In the genomic region with DNA sequence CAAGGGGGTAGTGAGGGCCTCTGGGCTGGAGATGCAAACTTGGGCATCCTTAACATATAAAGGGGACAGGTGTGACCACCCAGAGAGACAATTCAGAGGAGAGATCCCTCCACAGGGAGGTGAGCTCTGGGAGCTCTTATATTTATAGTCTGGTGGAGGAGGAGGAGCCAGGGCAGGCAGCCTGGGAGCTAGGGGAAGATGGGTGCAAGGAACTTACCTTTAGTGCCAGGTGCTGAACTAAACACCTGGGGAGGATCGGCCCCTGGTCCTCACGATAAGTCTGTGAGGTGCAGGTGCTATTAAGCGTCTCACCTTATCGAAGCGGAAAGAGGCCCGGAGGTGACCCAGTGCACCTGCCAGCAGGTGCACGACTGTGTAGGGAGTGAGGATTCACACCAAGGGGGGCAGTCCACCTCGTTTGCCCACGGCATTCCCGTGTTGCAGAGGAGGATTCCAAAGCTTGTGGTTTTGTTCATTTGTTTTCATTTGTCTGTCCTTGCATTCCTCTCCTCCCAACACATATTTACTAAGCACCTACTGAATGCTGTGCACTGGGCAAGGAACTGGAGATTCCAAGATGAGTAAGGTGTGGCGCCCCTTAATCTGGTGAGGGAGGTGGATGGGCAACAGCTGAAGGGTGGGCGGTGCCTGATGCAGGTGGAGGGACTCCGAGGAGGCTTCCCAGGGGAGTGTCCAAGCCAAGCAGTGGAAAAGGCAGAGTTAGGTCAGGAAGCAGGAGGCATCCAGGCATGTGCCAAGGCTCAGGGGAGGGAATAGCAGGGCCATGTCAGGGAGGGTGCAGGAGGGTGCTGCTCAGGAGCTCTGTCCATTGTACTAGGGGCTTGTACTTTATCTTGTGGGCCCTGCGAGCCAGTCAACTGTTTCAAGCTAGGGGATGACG, we compare ENCODE assay signal across 12 cellular contexts. TPM values are rescaled to one million over a fixed set of nuclear protein-coding genes. Genes with fewer than 3 reads are reported as not detected.
A peak's percentile ranks its signal among the peaks of the same experiment; 100 is the strongest.
DNase-seq lines count a peak whose midpoint lies in the region; ATAC-seq and TF ChIP-seq lines count a peak whose summit lies in the region.
"Had no signal": no experiment of that assay in that cellular context is flagged by ENCODE, and none has a peak within 500 bp of the region (broad histone marks: within the 10 kb centered on the region; RNA-seq: fewer than 3 reads in every experiment).

No MANE protein-coding gene starts in this region.

- no peak overlapping the region for H3K27ac ChIP-seq in foreskin keratinocyte

- TF ChIP-seq CTCF in foreskin keratinocyte (conservative IDR thresholded peaks at IDR 0.05) = no peak
- no peak for TF ChIP-seq CTCF in endothelial cell (IDR thresholded peaks at IDR 0.05; ENCODE audit: unreplicated experiment)

- no peaks in the 10 kb centered on the region for H3K27me3 ChIP-seq in foreskin keratinocyte

- no peak overlapping the region for H3K4me3 Mint-ChIP-seq in endothelial cell (ENCODE audit: unreplicated experiment)

- peak; percentile 45 for DNase-seq in EL
- DNase-seq in NCI-H345 (lab: John Stamatoyannopoulos, UW) = peak; percentile 22
- DNase-seq in foreskin keratinocyte = no peak
- DNase-seq in renal cortical epithelial cell (ENCODE audit: low read depth) = peak; percentile 72
- no peak for DNase-seq in endothelial cell (ENCODE audit: low spot score)
- DNase-seq in ureter (ENCODE audit: low spot score) = no peak
- DNase-seq in cortex of kidney (lab: John Stamatoyannopoulos, UW) = no peak
- DNase-seq: GF-D8; stimulated activated CD8-positive, alpha-beta memory T cell treated with anti-CD3 and anti-CD28 coated beads, Interleukin-4, amount 100 ng/mL, for 48 hours had no signal

- no peaks in the 10 kb centered on the region for H3K36me3 Mint-ChIP-seq in endothelial cell (ENCODE audit: low read depth, unreplicated experiment)
- H3K36me3 Mint-ChIP-seq: activated naive CD4-positive, alpha-beta T cell treated with anti-CD3 and anti-CD28 coated beads, Interleukin-2, amount 50 U/mL, for 72 hours had no signal

- H3K27ac Mint-ChIP-seq in endothelial cell (ENCODE audit: unreplicated experiment) = no peak overlapping the region

- H3K4me1 ChIP-seq in foreskin keratinocyte = no peaks in the 10 kb centered on the region

- H3K9me3 Mint-ChIP-seq in endothelial cell (ENCODE audit: unreplicated experiment) = no peaks in the 10 kb centered on the region
- H3K9me3 Mint-ChIP-seq: activated naive CD4-positive, alpha-beta T cell treated with anti-CD3 and anti-CD28 coated beads, Interleukin-2, amount 50 U/mL, for 72 hours had no signal

- ATAC-seq in foreskin keratinocyte (peak; percentile 39), HG02840 (IDR thresholded peaks at IDR 0.05; ENCODE audit: low FRiP score, unreplicated experiment) (no peak)
- ATAC-seq: activated CD4-positive, CD25-positive, alpha-beta regulatory T cell treated with anti-CD3 and anti-CD28 coated beads, Interleukin-2, amount 50 U/mL, for 24 hours; activated naive CD4-positive, alpha-beta T cell treated with anti-CD3 and anti-CD28 coated beads, Interleukin-2, amount 50 U/mL, for 72 hours had no signal

- peaks cover 10% of the 10 kb centered on the region for H3K4me1 Mint-ChIP-seq in endothelial cell (ENCODE audit: unreplicated experiment)

- peaks cover 4% of the 10 kb centered on the region for H3K27me3 Mint-ChIP-seq in endothelial cell (ENCODE audit: unreplicated experiment)

RNA-seq across cellular contexts. Expression of a gene that starts 11.4 kb away (rescaled TPM):
- total RNA-seq in foreskin keratinocyte = 4.7 and 6.3 TPM in 2 replicates
- 2.5 and 3.4 TPM in 2 replicates for polyA plus RNA-seq in foreskin keratinocyte
- 16.0 and 51.2 TPM in 2 replicates for total RNA-seq in renal cortical epithelial cell
- total RNA-seq in endothelial cell (ENCODE audit: unreplicated experiment) = 3.1 TPM
- total RNA-seq in ureter = 166 TPM
- total RNA-seq: activated naive CD4-positive, alpha-beta T cell treated with anti-CD3 and anti-CD28 coated beads, Interleukin-2, amount 50 U/mL, for 72 hours had no signal

Comparison
In these comparisons a context has a peak if more than half of its experiments do, and no peak if none do; other contexts are left out.
1. DNase-seq: peak in EL (single experiment), NCI-H345 (single experiment) and renal cortical epithelial cell (single experiment); none in foreskin keratinocyte (0 of 2), endothelial cell (single experiment), ureter (single experiment) and cortex of kidney (single experiment).